ENCODE assay signal across 22 cellular contexts in the genomic region with DNA sequence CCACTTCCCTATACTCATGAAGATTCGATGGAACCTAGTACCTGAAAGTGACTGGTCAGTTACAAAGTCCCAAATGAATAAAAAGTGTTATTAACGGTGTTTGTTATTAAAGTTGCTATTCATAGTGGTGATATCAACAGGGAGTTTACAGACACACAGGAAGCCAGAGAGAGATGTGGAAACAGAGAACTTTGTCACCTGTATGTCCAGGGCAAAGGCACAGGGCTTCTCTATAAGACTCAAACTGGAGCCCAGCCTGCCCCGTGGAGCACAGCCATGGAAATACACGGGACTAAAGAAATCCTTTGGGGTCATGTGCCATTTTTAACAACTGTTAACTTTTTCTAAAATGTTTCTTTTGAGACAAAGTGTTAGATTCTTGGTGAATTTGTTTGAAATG.
A peak's percentile ranks its signal among the peaks of the same experiment; 100 is the strongest.
DNase-seq lines count a peak whose midpoint lies in the region; ATAC-seq, FAIRE-seq and TF ChIP-seq lines count a peak whose summit lies in the region.
"Had no signal": no experiment of that assay in that cellular context is flagged by ENCODE, and none has a peak within 500 bp of the region (broad histone marks: within the 10 kb centered on the region; RNA-seq: fewer than 3 reads in every experiment).

No MANE protein-coding gene starts in this region.

- no peak overlapping the region for H4K8ac ChIP-seq in H9 (replicated peaks; ENCODE audit: insufficient read length, low read depth, low read length)

- no peak overlapping the region for H2AFZ ChIP-seq in H9 (ENCODE audit: low read length)
- H2AFZ ChIP-seq: PC-9 had no signal

- H3K4me1 ChIP-seq in H9 (ENCODE audit: insufficient read depth, low read length) (peaks cover 15% of the 10 kb centered on the region; the same call in 1 of the 2 replicates), small intestine (ENCODE audit: control insufficient read depth in 2 of 2, insufficient read depth in 1 of 2, low read depth in 1 of 2, low read length in 1 of 2) (no peaks in the 10 kb centered on the region)
- H3K4me1 ChIP-seq: SJCRH30 had no signal

- H2BK15ac ChIP-seq in H9 (ENCODE audit: low read depth, low read length) = no peak overlapping the region

- DNase-seq in Right ventricle myocardium inferior (ENCODE audit: missing footprints) = no peak
- DNase-seq in left cardiac atrium = no peak
- DNase-seq in H9 = no peak
- peak; percentile 48 for DNase-seq in left lobe of liver (ENCODE audit: low spot score)
- peak; percentile 14 for DNase-seq in small intestine
- DNase-seq in amygdala (lab: John Stamatoyannopoulos, UW) = no peak
- no peak for DNase-seq in CD14-positive monocyte (ENCODE audit: low spot score)
- DNase-seq: 8988T; CD4-positive, CD25-positive, alpha-beta regulatory T cell; COR-L47; DMS 273 treated with DMSO at 0.1 percent for 48 hours; GDM1; H7; NCI-H1417; NCI-H187 treated with DMSO at 0.1 percent for 48 hours; NCI-H345; NCI-H526; PC-9; SJCRH30 had no signal

- H3K56ac ChIP-seq in H9 (ENCODE audit: insufficient read length, low read depth, low read length) = no peak overlapping the region

- peak overlapping the region in 2 of 3 experiments; percentile 32 to 63; a peak in 2 of 7 replicates for H3K27ac Mint-ChIP-seq in H9
- peak overlapping the region in 3 of 7 donors; percentile 28 to 56 (median 31) for H3K27ac Mint-ChIP-seq in CD14-positive monocyte
- H3K27ac Mint-ChIP-seq: B cell had no signal

- H3K14ac ChIP-seq in H9 (ENCODE audit: insufficient read depth, low read length) = no peak overlapping the region

- no peak overlapping the region for H3K4ac ChIP-seq in H9 (ENCODE audit: low read depth, low read length)

- no CpG with 5 or more reads among the region's 4 CpGs for WGBS in H9 (ENCODE audit: extremely low coverage, insufficient read length, low lambda C conversion rate)
- 76 to 80% (median 79%) methylated on average over 4 of the region's 4 CpGs for WGBS in small intestine, 3 donors

- peaks cover 43 to 44% of the 10 kb centered on the region in 2 experiments for H3K4me1 Mint-ChIP-seq in H9
- H3K4me1 Mint-ChIP-seq in CD14-positive monocyte = no peaks in the 10 kb centered on the region

- H3K36me3 Mint-ChIP-seq in H9 (ENCODE audit: insufficient read depth in 1 of 3, low read depth in 3 of 3) = peaks cover 0 to 3% (median 2%) of the 10 kb centered on the region in 3 experiments; a peak in 5 of 7 replicates
- peaks cover 37 to 49% of the 10 kb centered on the region in 2 donors for H3K36me3 Mint-ChIP-seq in CD14-positive monocyte

- H3K18ac ChIP-seq in H9 (ENCODE audit: insufficient read length, low read depth, low read length) = no peak overlapping the region

- H3T11ph ChIP-seq in H9 (ENCODE audit: low read length) = no peak overlapping the region

- H3K27me3 Mint-ChIP-seq in H9 (ENCODE audit: low read depth) (no peaks in the 10 kb centered on the region), CD14-positive monocyte (ENCODE audit: low read depth in 3 of 3) (peaks cover 0 to 1% (median 0%) of the 10 kb centered on the region in 3 donors)
- H3K27me3 Mint-ChIP-seq: B cell; CD4-positive, CD25-positive, alpha-beta regulatory T cell had no signal

- intact Hi-C loops in Right ventricle myocardium inferior (cut with DNase I) (no loop called here), left cardiac atrium (cut with DNase I) (no loop called here), CD14-positive monocyte (cut with micrococcal nuclease) (no loop called here)

- no peak overlapping the region for H4K5ac ChIP-seq in H9 (ENCODE audit: insufficient read length, low read depth, low read length)

- H3K9me3 Mint-ChIP-seq in H9 = no peaks in the 10 kb centered on the region; a peak in 1 of 5 replicates
- H3K9me3 Mint-ChIP-seq in CD14-positive monocyte = peaks cover 0 to 6% (median 1%) of the 10 kb centered on the region in 7 donors

- H3K9ac ChIP-seq in H9 (ENCODE audit: extremely low read depth, insufficient read length, low read length) = no peak overlapping the region

- H3K27ac ChIP-seq in H9 (ENCODE audit: insufficient read length, low read depth, low read length) (no peak overlapping the region), small intestine (ENCODE audit: low read depth in 1 of 2, low read length in 1 of 2) (no peak overlapping the region)
- H3K27ac ChIP-seq: PC-9, RWPE1, SJCRH30 had no signal

- H4K20me1 ChIP-seq in H9 (ENCODE audit: control insufficient read depth, insufficient read depth, insufficient read length) = no peaks in the 10 kb centered on the region

- no peaks in the 10 kb centered on the region for H3K27me3 ChIP-seq in H9 (ENCODE audit: insufficient read depth, low read length)
- no peaks in the 10 kb centered on the region for H3K27me3 ChIP-seq in small intestine (ENCODE audit: control insufficient read depth in 2 of 2, insufficient read depth in 2 of 2, low read length in 2 of 2)
- H3K27me3 ChIP-seq: SJCRH30 had no signal

- no peak for TF ChIP-seq CTCF in H9 (conservative IDR thresholded peaks at IDR 0.05)
- no peak for TF ChIP-seq CTCF in CD14-positive monocyte (IDR thresholded peaks at IDR 0.05)

- no peak overlapping the region for H3K23ac ChIP-seq in H9 (ENCODE audit: insufficient read length, low read depth, low read length)

- ATAC-seq in Right ventricle myocardium inferior = peak; percentile 38
- ATAC-seq in left cardiac atrium = no peak
- ATAC-seq in left lobe of liver = peak; percentile 96
- ATAC-seq in GM18907 (IDR thresholded peaks at IDR 0.05; ENCODE audit: unreplicated experiment) = no peak

- H3K9me3 ChIP-seq in H9 (ENCODE audit: control insufficient read depth, low read depth, low read length) (no peaks in the 10 kb centered on the region), small intestine (ENCODE audit: control insufficient read depth, low read depth) (no peaks in the 10 kb centered on the region)
- H3K9me3 ChIP-seq: SJCRH30 had no signal

- H3K23me2 ChIP-seq in H9 (ENCODE audit: insufficient read length, low read depth, low read length, poor library complexity, severe bottlenecking) = no peaks in the 10 kb centered on the region

- H4K91ac ChIP-seq in H9 (ENCODE audit: insufficient read length, low read depth, low read length) = no peak overlapping the region

- H3K79me1 ChIP-seq in H9 (ENCODE audit: insufficient read depth, low read depth, low read length, poor library complexity, severe bottlenecking) = no peaks in the 10 kb centered on the region

- H2BK5ac ChIP-seq in H9 (ENCODE audit: insufficient read length, low read length) = no peak overlapping the region

- H2BK20ac ChIP-seq in H9 (ENCODE audit: low read depth, low read length, poor library complexity, severe bottlenecking) = no peak overlapping the region

- H3K4me3 Mint-ChIP-seq in H9 (no peak overlapping the region), CD14-positive monocyte (no peak overlapping the region)
- H3K4me3 Mint-ChIP-seq: B cell; CD4-positive, CD25-positive, alpha-beta regulatory T cell had no signal

- no peak for FAIRE-seq in small intestine (lab: Jason Lieb, UNC)

- no peak overlapping the region for H2BK120ac ChIP-seq in H9 (ENCODE audit: low read depth, low read length, poor library complexity, severe bottlenecking)

- no peak overlapping the region for H2BK12ac ChIP-seq in H9 (ENCODE audit: insufficient read length, low read depth, low read length)

- H3K79me2 ChIP-seq in H9 (ENCODE audit: insufficient read depth, low read length) = no peaks in the 10 kb centered on the region; the same call in 1 of the 2 replicates

- no peak overlapping the region for H2AK5ac ChIP-seq in H9 (ENCODE audit: insufficient read length, low read length)

- no peak overlapping the region for H3K4me3 ChIP-seq in small intestine (ENCODE audit: low read depth in 1 of 2, low read length in 2 of 2)
- H3K4me3 ChIP-seq: PC-9, SJCRH30 had no signal

- H3K4me2 ChIP-seq in H9 (ENCODE audit: insufficient read depth, insufficient read length, low read length) = no peak overlapping the region
- H3K4me2 ChIP-seq: PC-9 had no signal

- no peaks in the 10 kb centered on the region for H3K36me3 ChIP-seq in small intestine (ENCODE audit: control insufficient read depth in 2 of 2, insufficient read depth in 2 of 2, low read length in 2 of 2)
- H3K36me3 ChIP-seq: SJCRH30 had no signal

Comparison
In these comparisons a context has a peak if more than half of its experiments do, and no peak if none do; other contexts are left out.
1. ATAC-seq: peak in Right ventricle myocardium inferior (single experiment) and left lobe of liver (single experiment); none in left cardiac atrium (0 of 2) and GM18907 (single experiment).
2. DNase-seq: peak in left lobe of liver (single experiment) and small intestine (single experiment); none in Right ventricle myocardium inferior (single experiment), left cardiac atrium (single experiment), H9 (single experiment), amygdala (0 of 56) and CD14-positive monocyte (single experiment).